Comparison of ENCODE assay signal across 8 cellular contexts in the genomic region with DNA sequence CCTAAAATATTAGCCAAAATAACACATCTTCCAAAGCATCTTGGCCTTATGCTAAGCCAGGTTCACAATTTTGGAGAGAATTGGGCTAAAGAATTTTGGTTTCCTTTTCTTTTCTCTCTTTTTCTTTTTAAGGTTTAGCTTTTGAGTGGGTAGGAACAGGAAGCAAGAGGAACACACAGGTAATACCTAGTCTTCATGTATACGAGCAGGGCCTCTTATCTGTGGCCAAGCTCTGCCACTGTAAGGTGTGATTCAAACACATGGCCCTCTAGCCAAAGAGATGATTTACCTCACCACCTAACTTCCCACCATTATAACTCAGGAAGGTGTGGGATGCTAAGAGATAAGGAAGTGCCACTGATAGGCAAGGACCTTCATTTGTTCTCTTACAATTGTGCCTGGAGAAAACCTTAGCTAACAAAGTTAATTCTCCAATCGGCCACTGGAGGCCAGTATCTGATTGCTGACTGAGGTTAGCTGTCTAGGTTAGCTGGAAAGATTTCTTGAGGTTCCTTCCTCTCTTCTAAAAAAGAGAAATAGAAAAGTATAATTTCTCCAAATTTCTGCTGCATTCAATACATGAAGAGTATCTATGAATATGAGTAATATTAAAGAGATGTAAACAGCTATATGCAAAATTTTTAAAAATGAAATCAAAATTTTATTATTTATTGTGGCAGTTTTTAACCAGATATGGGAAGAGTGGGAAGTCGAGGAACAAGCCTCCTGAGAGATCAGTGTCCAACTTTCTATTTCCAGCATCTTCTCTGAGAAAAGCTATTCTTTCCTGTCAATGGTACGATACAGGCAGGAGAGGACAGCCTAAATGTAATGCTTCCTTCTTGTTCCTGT. TPM values are rescaled to one million over a fixed set of nuclear protein-coding genes. Genes with fewer than 3 reads are reported as not detected.
DNase-seq lines count a peak whose midpoint lies in the region; ATAC-seq and TF ChIP-seq lines count a peak whose summit lies in the region.

No MANE protein-coding gene starts in this region.

- ATAC-seq in GM21619 (IDR thresholded peaks at IDR 0.05; ENCODE audit: unreplicated experiment): peak; percentile 81
- peak; percentile 77 to 86 for ATAC-seq in activated naive CD4-positive, alpha-beta T cell treated with anti-CD3 and anti-CD28 coated beads, Interleukin-2, amount 50 U/mL, for 72 hours

- H3K4me3 Mint-ChIP-seq in glutamatergic neuron (ENCODE audit: unreplicated experiment): no peak overlapping the region

- TF ChIP-seq CTCF in glutamatergic neuron (IDR thresholded peaks at IDR 0.05; ENCODE audit: partially characterized antibody, unreplicated experiment): peak; percentile 84

- no peak overlapping the region for H3K27ac Mint-ChIP-seq in activated naive CD4-positive, alpha-beta T cell treated with anti-CD3 and anti-CD28 coated beads, Interleukin-2, amount 50 U/mL, for 72 hours
- no peak overlapping the region for H3K27ac Mint-ChIP-seq in glutamatergic neuron (ENCODE audit: unreplicated experiment)

- TF ChIP-seq RAD21 in Ishikawa (IDR thresholded peaks at IDR 0.05; ENCODE audit: low read depth): peak; percentile 93

- no peaks in the 10 kb centered on the region for H3K9me3 Mint-ChIP-seq in activated naive CD4-positive, alpha-beta T cell treated with anti-CD3 and anti-CD28 coated beads, Interleukin-2, amount 50 U/mL, for 72 hours
- no peaks in the 10 kb centered on the region for H3K9me3 Mint-ChIP-seq in glutamatergic neuron (ENCODE audit: unreplicated experiment)

- H3K36me3 Mint-ChIP-seq in activated naive CD4-positive, alpha-beta T cell treated with anti-CD3 and anti-CD28 coated beads, Interleukin-2, amount 50 U/mL, for 72 hours: no peaks in the 10 kb centered on the region
- no peaks in the 10 kb centered on the region for H3K36me3 Mint-ChIP-seq in glutamatergic neuron (ENCODE audit: unreplicated experiment)

- DNase-seq in GM03348 (ENCODE audit: low spot score): peak; percentile 75
- peak; percentile 30 to 42 for DNase-seq in SHP77 (lab: John Stamatoyannopoulos, UW)
- peak in 1 of 2 donors; percentile 55 for DNase-seq in activated naive CD4-positive, alpha-beta T cell treated with anti-CD3 and anti-CD28 coated beads, Interleukin-2, amount 50 U/mL, for 72 hours (ENCODE audit: low spot score in 2 of 2)
- peak; percentile 53 for DNase-seq in glutamatergic neuron
- DNase-seq in renal cortical epithelial cell (ENCODE audit: low read depth): peak; percentile 54
- no peak for DNase-seq in OCI-M2 (lab: John Stamatoyannopoulos, UW; ENCODE audit: unreplicated experiment)

- TF ChIP-seq EP300 in Ishikawa (IDR thresholded peaks at IDR 0.05; ENCODE audit: borderline replicate concordance): no peak

- peaks cover 4% of the 10 kb centered on the region for H3K27me3 Mint-ChIP-seq in glutamatergic neuron (ENCODE audit: unreplicated experiment)

- no peaks in the 10 kb centered on the region for H3K4me1 Mint-ChIP-seq in glutamatergic neuron (ENCODE audit: low read depth, unreplicated experiment)

TF ChIP-seq in Ishikawa, 13 proteins besides CTCF, POLR2A, EP300 and RAD21:
- TF ChIP-seq EGR1 (IDR thresholded peaks at IDR 0.05) (no peak), FOXM1 (IDR thresholded peaks at IDR 0.05; ENCODE audit: borderline replicate concordance, low read depth) (no peak), TAF1 (IDR thresholded peaks at IDR 0.05; ENCODE audit: low read depth) (no peak), YY1 (IDR thresholded peaks at IDR 0.05; ENCODE audit: low read depth) (no peak), TCF12 (IDR thresholded peaks at IDR 0.05; ENCODE audit: low read depth) (no peak), CREB1 (IDR thresholded peaks at IDR 0.05; ENCODE audit: low read depth) (no peak), CEBPB (IDR thresholded peaks at IDR 0.05) (no peak), ZBTB7A (IDR thresholded peaks at IDR 0.05; ENCODE audit: low read depth) (no peak), TEAD4 (IDR thresholded peaks at IDR 0.05) (no peak), NFIC (IDR thresholded peaks at IDR 0.05) (no peak)
- TF ChIP-seq, protein P1, sequence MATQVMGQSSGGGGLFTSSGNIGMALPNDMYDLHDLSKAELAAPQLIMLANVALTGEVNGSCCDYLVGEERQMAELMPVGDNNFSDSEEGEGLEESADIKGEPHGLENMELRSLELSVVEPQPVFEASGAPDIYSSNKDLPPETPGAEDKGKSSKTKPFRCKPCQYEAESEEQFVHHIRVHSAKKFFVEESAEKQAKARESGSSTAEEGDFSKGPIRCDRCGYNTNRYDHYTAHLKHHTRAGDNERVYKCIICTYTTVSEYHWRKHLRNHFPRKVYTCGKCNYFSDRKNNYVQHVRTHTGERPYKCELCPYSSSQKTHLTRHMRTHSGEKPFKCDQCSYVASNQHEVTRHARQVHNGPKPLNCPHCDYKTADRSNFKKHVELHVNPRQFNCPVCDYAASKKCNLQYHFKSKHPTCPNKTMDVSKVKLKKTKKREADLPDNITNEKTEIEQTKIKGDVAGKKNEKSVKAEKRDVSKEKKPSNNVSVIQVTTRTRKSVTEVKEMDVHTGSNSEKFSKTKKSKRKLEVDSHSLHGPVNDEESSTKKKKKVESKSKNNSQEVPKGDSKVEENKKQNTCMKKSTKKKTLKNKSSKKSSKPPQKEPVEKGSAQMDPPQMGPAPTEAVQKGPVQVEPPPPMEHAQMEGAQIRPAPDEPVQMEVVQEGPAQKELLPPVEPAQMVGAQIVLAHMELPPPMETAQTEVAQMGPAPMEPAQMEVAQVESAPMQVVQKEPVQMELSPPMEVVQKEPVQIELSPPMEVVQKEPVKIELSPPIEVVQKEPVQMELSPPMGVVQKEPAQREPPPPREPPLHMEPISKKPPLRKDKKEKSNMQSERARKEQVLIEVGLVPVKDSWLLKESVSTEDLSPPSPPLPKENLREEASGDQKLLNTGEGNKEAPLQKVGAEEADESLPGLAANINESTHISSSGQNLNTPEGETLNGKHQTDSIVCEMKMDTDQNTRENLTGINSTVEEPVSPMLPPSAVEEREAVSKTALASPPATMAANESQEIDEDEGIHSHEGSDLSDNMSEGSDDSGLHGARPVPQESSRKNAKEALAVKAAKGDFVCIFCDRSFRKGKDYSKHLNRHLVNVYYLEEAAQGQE (IDR thresholded peaks at IDR 0.05; ENCODE audit: low read depth): no peak
- TF ChIP-seq, protein P2, sequence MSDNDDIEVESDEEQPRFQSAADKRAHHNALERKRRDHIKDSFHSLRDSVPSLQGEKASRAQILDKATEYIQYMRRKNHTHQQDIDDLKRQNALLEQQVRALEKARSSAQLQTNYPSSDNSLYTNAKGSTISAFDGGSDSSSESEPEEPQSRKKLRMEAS (IDR thresholded peaks at IDR 0.05): no peak
- TF ChIP-seq, protein P3, sequence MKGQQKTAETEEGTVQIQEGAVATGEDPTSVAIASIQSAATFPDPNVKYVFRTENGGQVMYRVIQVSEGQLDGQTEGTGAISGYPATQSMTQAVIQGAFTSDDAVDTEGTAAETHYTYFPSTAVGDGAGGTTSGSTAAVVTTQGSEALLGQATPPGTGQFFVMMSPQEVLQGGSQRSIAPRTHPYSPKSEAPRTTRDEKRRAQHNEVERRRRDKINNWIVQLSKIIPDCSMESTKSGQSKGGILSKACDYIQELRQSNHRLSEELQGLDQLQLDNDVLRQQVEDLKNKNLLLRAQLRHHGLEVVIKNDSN (IDR thresholded peaks at IDR 0.05): no peak

RNA-seq across cellular contexts. Expression of a gene that starts 30.1 kb away (rescaled TPM):
- total RNA-seq in activated naive CD4-positive, alpha-beta T cell treated with anti-CD3 and anti-CD28 coated beads, Interleukin-2, amount 50 U/mL, for 72 hours: 10 to 100 TPM; 13.9 to 17.6 TPM
- total RNA-seq in glutamatergic neuron (ENCODE audit: unreplicated experiment) (49.8 TPM), renal cortical epithelial cell (27.3 and 31.6 TPM in 2 replicates)

RNA-seq across cellular contexts. Expression of a gene that starts 51.5 kb away (rescaled TPM):
- total RNA-seq in activated naive CD4-positive, alpha-beta T cell treated with anti-CD3 and anti-CD28 coated beads, Interleukin-2, amount 50 U/mL, for 72 hours: 1 to 10 TPM; 2.0 to 2.3 TPM
- total RNA-seq in glutamatergic neuron (ENCODE audit: unreplicated experiment) (0.66 TPM), renal cortical epithelial cell (not detected in 2 replicates)
